ENCODE assay signal across 1 cellular context in the genomic region with DNA sequence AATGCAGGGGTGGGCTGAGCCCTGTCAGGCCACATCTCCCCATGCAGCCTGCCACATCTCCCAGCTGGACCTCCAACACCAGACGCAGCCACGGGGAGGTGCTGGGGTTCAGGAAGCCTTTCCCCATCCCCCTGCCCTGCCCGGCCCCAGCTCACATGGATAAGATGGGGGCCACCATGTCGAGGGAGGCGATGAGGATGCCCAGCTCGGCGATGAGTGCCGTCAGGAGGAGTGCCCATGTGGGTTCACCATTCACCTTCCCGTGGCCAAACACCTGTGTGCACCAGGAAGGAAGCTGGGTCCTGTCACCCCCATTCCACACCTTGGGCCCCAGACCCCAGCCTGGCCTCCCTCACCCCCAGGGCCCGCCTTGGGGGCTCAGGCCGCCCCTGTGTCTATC.
TF ChIP-seq lines count a peak whose summit lies in the region.

No MANE protein-coding gene starts in this region.

TF ChIP-seq in K562, 482 proteins besides CTCF, POLR2A, EP300 and RAD21:
- TF ChIP-seq RBFOX2 (IDR thresholded peaks at IDR 0.05; ENCODE audit: low read depth, low read length) (peak; percentile 29; the same call in 1 of the 2 replicates), ZNF696 (CRISPR knock-in tag; conservative IDR thresholded peaks at IDR 0.05) (no peak)
- TF ChIP-seq, protein P1, sequence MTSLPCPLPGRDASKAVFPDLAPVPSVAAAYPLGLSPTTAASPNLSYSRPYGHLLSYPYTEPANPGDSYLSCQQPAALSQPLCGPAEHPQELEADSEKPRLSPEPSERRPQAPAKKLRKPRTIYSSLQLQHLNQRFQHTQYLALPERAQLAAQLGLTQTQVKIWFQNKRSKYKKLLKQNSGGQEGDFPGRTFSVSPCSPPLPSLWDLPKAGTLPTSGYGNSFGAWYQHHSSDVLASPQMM (CRISPR knock-in tag; IDR thresholded peaks at IDR 0.05), result no peak
TF ChIP-seq in K562: peak in this region for 1.
